In genomic region chr4:152850377-152850776, GRCh38 we compare ENCODE assay signal across 8 cellular contexts.
DNase-seq lines count a peak whose midpoint lies in the region; ATAC-seq lines count a peak whose summit lies in the region.

No MANE protein-coding gene starts in this region.

- ATAC-seq in stimulated activated naive CD8-positive, alpha-beta T cell treated with anti-CD3 and anti-CD28 coated beads, Interleukin-15, Interleukin-2, amounts not matched to agents 100 U/mL and 50 U/mL, for 24 hours: peak; percentile 55
- no peak for ATAC-seq in HG02759 (IDR thresholded peaks at IDR 0.05; ENCODE audit: unreplicated experiment)

- DNase-seq in ELF-1 (ENCODE audit: low read depth, low spot score) (peak; percentile 18), HT1080 (ENCODE audit: low read depth) (peak; percentile 81), iPS-NIHi11 (ENCODE audit: low spot score) (peak; percentile 64), NCI-H526 treated with DMSO at 0.1 percent for 48 hours (lab: John Stamatoyannopoulos, UW) (no peak), D341Med (ENCODE audit: low spot score) (no peak)
- peak; percentile 25 to 42 for DNase-seq in activated T-cell treated with anti-CD3 and anti-CD28 coated beads, Interleukin-2, amount 50 U/mL, for 48 hours
- peak; percentile 33 for DNase-seq in stimulated activated naive CD8-positive, alpha-beta T cell treated with anti-CD3 and anti-CD28 coated beads, Interleukin-15, Interleukin-2, amounts not matched to agents 100 U/mL and 50 U/mL, for 24 hours

Comparison
In these comparisons a context has a peak if more than half of its experiments do, and no peak if none do; other contexts are left out.
1. DNase-seq: peak in ELF-1 (single experiment), HT1080 (single experiment), activated T-cell treated with anti-CD3 and anti-CD28 coated beads, Interleukin-2, amount 50 U/mL, for 48 hours (2 of 2), iPS-NIHi11 (single experiment) and stimulated activated naive CD8-positive, alpha-beta T cell treated with anti-CD3 and anti-CD28 coated beads, Interleukin-15, Interleukin-2, amounts not matched to agents 100 U/mL and 50 U/mL, for 24 hours (single experiment); none in NCI-H526 treated with DMSO at 0.1 percent for 48 hours (single experiment) and D341Med (single experiment).